ENCODE assay signal across 1 cellular context in genomic region chr10:1044964-1045363, GRCh38.
TF ChIP-seq lines count a peak whose summit lies in the region.

No MANE protein-coding gene starts in this region.

TF ChIP-seq in GM12878, 131 proteins besides CTCF, POLR2A, EP300 and RAD21:
- TF ChIP-seq MYB (IDR thresholded peaks at IDR 0.05; ENCODE audit: borderline replicate concordance, low read depth, low read length): no peak
- no peak for TF ChIP-seq NBN (IDR thresholded peaks at IDR 0.05)
- no peak for TF ChIP-seq GABPA (IDR thresholded peaks at IDR 0.05; ENCODE audit: low read depth)
- TF ChIP-seq ZNF622 (IDR thresholded peaks at IDR 0.05): no peak
- no peak for TF ChIP-seq ZBTB40 (IDR thresholded peaks at IDR 0.05; ENCODE audit: borderline replicate concordance)
- TF ChIP-seq PKNOX1 (IDR thresholded peaks at IDR 0.05): no peak
- no peak for TF ChIP-seq NR2F1 (conservative IDR thresholded peaks at IDR 0.05)
- no peak for TF ChIP-seq SRF (IDR thresholded peaks at IDR 0.05; ENCODE audit: low read depth in 2 of 2, low read length in 2 of 2)
- no peak for TF ChIP-seq TBL1XR1 (IDR thresholded peaks at IDR 0.05; ENCODE audit: low read depth, low read length)
- no peak for TF ChIP-seq ZNF592 (IDR thresholded peaks at IDR 0.05)
- no peak for TF ChIP-seq SREBF1 (IDR thresholded peaks at IDR 0.05; ENCODE audit: low read length)
- TF ChIP-seq IRF4 (IDR thresholded peaks at IDR 0.05; ENCODE audit: low read depth, low read length): no peak
